In genomic region chr3:150348500-150348899, GRCh38 we compare ENCODE assay signal across 10 cellular contexts. TPM values are rescaled to one million over a fixed set of nuclear protein-coding genes. Genes with fewer than 3 reads are reported as not detected.
A peak's percentile ranks its signal among the peaks of the same experiment; 100 is the strongest.
DNase-seq lines count a peak whose midpoint lies in the region; ATAC-seq, FAIRE-seq and TF ChIP-seq lines count a peak whose summit lies in the region.
"Had no signal": no experiment of that assay in that cellular context is flagged by ENCODE, and none has a peak within 500 bp of the region (broad histone marks: within the 10 kb centered on the region; RNA-seq: fewer than 3 reads in every experiment).

No MANE protein-coding gene starts in this region.

- H3K27me3 ChIP-seq in K562 (ENCODE audit: control insufficient read depth in 2 of 2, insufficient read depth in 2 of 2, low read length in 2 of 2) (peaks cover 10 to 12% of the 10 kb centered on the region in 2 experiments; a peak in 3 of 5 replicates), upper lobe of right lung (no peaks in the 10 kb centered on the region)

- H3K36me3 Mint-ChIP-seq in activated T-cell treated with anti-CD3 and anti-CD28 coated beads, Interleukin-2, amount 50 U/mL, for 72 hours (ENCODE audit: insufficient read depth in 2 of 2) = no peaks in the 10 kb centered on the region
- no peaks in the 10 kb centered on the region for H3K36me3 Mint-ChIP-seq in T-helper 2 cell treated with Interferon-gamma antibody and Interleukin-4, amounts not matched to agents 5 μg/mL and 100 μg/mL, for 36 hours (ENCODE audit: low read depth)

- no peak for TF ChIP-seq EP300 in K562 (IDR thresholded peaks at IDR 0.05; ENCODE audit: low read length)

- H3K27ac ChIP-seq in K562 (ENCODE audit: extremely low read depth, low read depth, low read length) (no peak overlapping the region), upper lobe of right lung (peak overlapping the region; percentile 5)
- H3K27ac ChIP-seq: BLaER1 had no signal

- TF ChIP-seq CTCF in K562 (IDR thresholded peaks at IDR 0.05 in 2 of 3, conservative IDR thresholded peaks at IDR 0.05 in 1 of 3; ENCODE audit: insufficient read depth in 2 of 3, low read depth in 1 of 3, low read length in 3 of 3) (no peak), upper lobe of right lung (IDR thresholded peaks at IDR 0.05) (no peak)

- TF ChIP-seq RAD21 in K562 (CRISPR knock-in tag; conservative IDR thresholded peaks at IDR 0.05 in 1 of 2, IDR thresholded peaks at IDR 0.05 in 1 of 2) = no peak

- no peak overlapping the region for H3K4me3 ChIP-seq in K562
- no peak overlapping the region for H3K4me3 ChIP-seq in upper lobe of right lung
- H3K4me3 ChIP-seq: BLaER1 had no signal

- no peak for TF ChIP-seq POLR2A in K562 (conservative IDR thresholded peaks at IDR 0.05)

- no peaks in the 10 kb centered on the region for H3K79me2 ChIP-seq in K562 (ENCODE audit: control insufficient read depth, insufficient read depth, low read length)

- DNase-seq in activated T-cell treated with anti-CD3 and anti-CD28 coated beads, Interleukin-2, amount 50 U/mL, for 72 hours = no peak
- DNase-seq in activated T-cell treated with anti-CD3 and anti-CD28 coated beads for 4 hours (no peak), K562 (ENCODE audit: extremely low read depth in 1 of 4, low spot score in 3 of 4) (no peak), kidney glomerular epithelial cell (lab: John Stamatoyannopoulos, UW) (peak; percentile 28), upper lobe of right lung (no peak), HEK293T (ENCODE audit: extremely low spot score) (no peak)
- DNase-seq in T-helper 2 cell treated with Interferon-gamma antibody and Interleukin-4, amounts not matched to agents 5 μg/mL and 100 μg/mL, for 36 hours (ENCODE audit: low spot score) = no peak
- DNase-seq: NCI-H187 had no signal

- CTCF ChIA-PET in K562 (lab: Yijun Ruan, JAX; ENCODE audit: low intra/inter-chr PET ratio) (no interaction called here), HEK293T (lab: Yijun Ruan, JAX) (interaction anchor here (0.7 kb wide), 1 partner anchor 52 kb away, joined by 3 read pairs; no protein-coding TSS in a partner anchor)

- in situ Hi-C loops in K562 (cut with MboI) = no loop called here

- no peak overlapping the region for H3K4me3 Mint-ChIP-seq in activated T-cell treated with anti-CD3 and anti-CD28 coated beads, Interleukin-2, amount 50 U/mL, for 72 hours
- H3K4me3 Mint-ChIP-seq in T-helper 2 cell treated with Interferon-gamma antibody and Interleukin-4, amounts not matched to agents 5 μg/mL and 100 μg/mL, for 36 hours = no peak overlapping the region

- BruUV-seq in K562 (replicated peaks; lab: Mats Ljungman, UMichigan) = no TSS peak

- H3K9ac ChIP-seq in K562 (ENCODE audit: insufficient read depth in 1 of 2, low read depth in 2 of 2, low read length in 2 of 2) = no peak overlapping the region
- H3K9ac ChIP-seq: BLaER1 had no signal

- no peak overlapping the region for H2AFZ ChIP-seq in K562 (ENCODE audit: low read depth, low read length)

- no peak overlapping the region for H3K27ac Mint-ChIP-seq in activated T-cell treated with anti-CD3 and anti-CD28 coated beads, Interleukin-2, amount 50 U/mL, for 72 hours
- H3K27ac Mint-ChIP-seq in T-helper 2 cell treated with Interferon-gamma antibody and Interleukin-4, amounts not matched to agents 5 μg/mL and 100 μg/mL, for 36 hours = no peak overlapping the region

- intact Hi-C loops in K562 (cut with micrococcal nuclease) = no loop called here
- intact Hi-C loops in upper lobe of right lung (cut with DNase I) = no loop called here

- H3K9me3 ChIP-seq in K562 (replicated peaks; ENCODE audit: control insufficient read depth, insufficient read depth, low read depth, low read length) (no peaks in the 10 kb centered on the region), upper lobe of right lung (no peaks in the 10 kb centered on the region)
- H3K9me3 ChIP-seq: BLaER1 had no signal

- no peaks in the 10 kb centered on the region for H3K9me3 Mint-ChIP-seq in activated T-cell treated with anti-CD3 and anti-CD28 coated beads, Interleukin-2, amount 50 U/mL, for 72 hours
- H3K9me3 Mint-ChIP-seq in T-helper 2 cell treated with Interferon-gamma antibody and Interleukin-4, amounts not matched to agents 5 μg/mL and 100 μg/mL, for 36 hours = no peaks in the 10 kb centered on the region

- no peaks in the 10 kb centered on the region for H3K36me3 ChIP-seq in K562 (ENCODE audit: control insufficient read depth, insufficient read depth, low read length)
- H3K36me3 ChIP-seq in upper lobe of right lung = no peaks in the 10 kb centered on the region
- H3K36me3 ChIP-seq: BLaER1 had no signal

- H3K4me1 ChIP-seq in K562 (replicated peaks in 1 of 2; ENCODE audit: control insufficient read depth in 2 of 2, insufficient read depth in 2 of 2, low read length in 2 of 2) (no peaks in the 10 kb centered on the region), upper lobe of right lung (peaks cover 5% of the 10 kb centered on the region)
- H3K4me1 ChIP-seq: BLaER1 had no signal

- H3K4me2 ChIP-seq in K562 (ENCODE audit: insufficient read depth, low read length) = no peak overlapping the region
- H3K4me2 ChIP-seq: BLaER1 had no signal

- no peaks in the 10 kb centered on the region for H4K20me1 ChIP-seq in K562 (replicated peaks; ENCODE audit: control insufficient read depth, insufficient read depth, low read length)
- H4K20me1 ChIP-seq: BLaER1 had no signal

- peaks cover 17% of the 10 kb centered on the region for H3K27me3 Mint-ChIP-seq in activated T-cell treated with anti-CD3 and anti-CD28 coated beads, Interleukin-2, amount 50 U/mL, for 72 hours (ENCODE audit: low read depth)
- H3K27me3 Mint-ChIP-seq in T-helper 2 cell treated with Interferon-gamma antibody and Interleukin-4, amounts not matched to agents 5 μg/mL and 100 μg/mL, for 36 hours (ENCODE audit: low read depth) = peaks cover 6% of the 10 kb centered on the region

- 0% methylated on average over 6 of the region's 6 CpGs for WGBS in K562 (ENCODE audit: insufficient coverage, low coverage, missing lambda C conversion rate)

- H3K9me1 ChIP-seq in K562 (ENCODE audit: control insufficient read depth, insufficient read depth, low read length) = no peaks in the 10 kb centered on the region

- FAIRE-seq in K562 (lab: Jason Lieb, UNC) = no peak

- H3K4me1 Mint-ChIP-seq in activated T-cell treated with anti-CD3 and anti-CD28 coated beads, Interleukin-2, amount 50 U/mL, for 72 hours (ENCODE audit: low read depth) = peaks cover 6% of the 10 kb centered on the region
- H3K4me1 Mint-ChIP-seq in T-helper 2 cell treated with Interferon-gamma antibody and Interleukin-4, amounts not matched to agents 5 μg/mL and 100 μg/mL, for 36 hours (ENCODE audit: low read depth) = peaks cover 2% of the 10 kb centered on the region

- peak; percentile 68 to 70 for ATAC-seq in activated T-cell treated with anti-CD3 and anti-CD28 coated beads, Interleukin-2, amount 50 U/mL, for 72 hours (replicated peaks in 1 of 2)
- ATAC-seq in K562 (no peak), upper lobe of right lung (peak; percentile 81), HG02885 (IDR thresholded peaks at IDR 0.05; ENCODE audit: poor library complexity, unreplicated experiment) (no peak)

- POLR2A ChIA-PET in K562 (lab: Yijun Ruan, JAX) = no interaction called here
- POLR2A ChIA-PET in HEK293T (lab: Yijun Ruan, JAX) = interaction anchor here (1.2 kb wide), 1 partner anchor 60 kb away, joined by 5 read pairs; no protein-coding TSS in a partner anchor

TF ChIP-seq in K562, 482 proteins besides CTCF, POLR2A, EP300 and RAD21 (continues in another document):
- TF ChIP-seq DMBX1 (CRISPR knock-in tag; IDR thresholded peaks at IDR 0.05; ENCODE audit: borderline replicate concordance) (no peak), MTF1 (CRISPR knock-in tag; IDR thresholded peaks at IDR 0.05; ENCODE audit: borderline replicate concordance) (no peak), NR2C2 (CRISPR knock-in tag; IDR thresholded peaks at IDR 0.05) (no peak), NR2C2 (tag; IDR thresholded peaks at IDR 0.05) (no peak), TBL1XR1 (IDR thresholded peaks at IDR 0.05; ENCODE audit: low read length in 2 of 2) (no peak), SRF (CRISPR knock-in tag; IDR thresholded peaks at IDR 0.05) (no peak), ATF1 (CRISPR knock-in tag; IDR thresholded peaks at IDR 0.05) (no peak), ATF1 (tag; IDR thresholded peaks at IDR 0.05) (no peak), HLTF (IDR thresholded peaks at IDR 0.05) (no peak)

TF ChIP-seq in HEK293T, 16 proteins besides CTCF, POLR2A, EP300 and RAD21:
- TF ChIP-seq SUZ12 (IDR thresholded peaks at IDR 0.05) (no peak), FOXK2 (IDR thresholded peaks at IDR 0.05) (no peak), NFRKB (IDR thresholded peaks at IDR 0.05) (no peak), HDGF (IDR thresholded peaks at IDR 0.05; ENCODE audit: borderline replicate concordance) (no peak), ELF4 (IDR thresholded peaks at IDR 0.05) (no peak), TARDBP (IDR thresholded peaks at IDR 0.05) (no peak), FOXM1 (IDR thresholded peaks at IDR 0.05; ENCODE audit: borderline replicate concordance) (no peak)

RNA-seq across cellular contexts. Expression of gene TSC22D2, which starts 59.6 kb away (rescaled TPM):
- total RNA-seq in activated T-cell treated with anti-CD3 and anti-CD28 coated beads, Interleukin-2, amount 50 U/mL, for 72 hours = 10 to 100 TPM; 20.2 to 20.9 TPM
- 46.2 and 128 TPM in 2 replicates for total RNA-seq in K562 (2011; cell fraction: chromatin; rRNA removed; ENCODE audit: low replicate concordance)
- 25.0 and 35.4 TPM in 2 replicates for total RNA-seq in K562 (2011; cell fraction: nucleolus; rRNA removed)
- 54.4 and 79.5 TPM in 2 replicates for total RNA-seq in K562 (2011; cell fraction: nucleoplasm; rRNA removed)
- total RNA-seq in K562 (2014; rRNA removed) (5.5 and 6.3 TPM in 2 replicates), K562 (2014; rRNA removed; fragmentation: Illumina TruSeq; extraction: Trizol) (19.3 and 20.4 TPM in 2 replicates), K562 (2015; rRNA removed; fragmentation: Illumina TruSeq; extraction: Trizol) (12.9 and 16.3 TPM in 2 replicates), K562 (2021) (28.1 and 31.3 TPM in 2 replicates), upper lobe of right lung (29.2 TPM)
- polyA plus RNA-seq in K562 (2011; rRNA removed) (17.8 and 18.4 TPM in 2 replicates), K562 (2014; fragmentation: Illumina TruSeq; extraction: Trizol) (24.6 and 29.3 TPM in 2 replicates), K562 (2014; fragmentation: Nextera tagmentation; extraction: Ambion mirVana) (10 to 100 TPM; 21.7 to 44.0 TPM), K562 (2014; rRNA removed) (11.4 and 14.1 TPM in 2 replicates)
- 5.1 and 7.1 TPM in 2 replicates for polyA plus RNA-seq in K562 (2011; cell fraction: cytosol; rRNA removed)
- 25.0 and 33.7 TPM in 2 replicates for polyA plus RNA-seq in K562 (2011; cell fraction: nucleus; rRNA removed)
- 13.5 and 19.8 TPM in 2 replicates for polyA plus RNA-seq in K562 (2012)
- polyA minus RNA-seq in K562 (2011; rRNA and poly(A)+ RNA removed) = 44.1 and 49.7 TPM in 2 replicates
- 18.9 and 26.2 TPM in 2 replicates for polyA minus RNA-seq in K562 (2011; cell fraction: cytosol; rRNA and poly(A)+ RNA removed)
- polyA minus RNA-seq in K562 (2011; cell fraction: nucleus; rRNA and poly(A)+ RNA removed) = 51.2 and 64.6 TPM in 2 replicates

Comparison
In these comparisons a context has a peak if more than half of its experiments do, and no peak if none do; other contexts are left out.
1. ATAC-seq: peak in activated T-cell treated with anti-CD3 and anti-CD28 coated beads, Interleukin-2, amount 50 U/mL, for 72 hours (2 of 2) and upper lobe of right lung (single experiment); none in K562 (single experiment) and HG02885 (single experiment).